Comparison of ENCODE assay signal across 1 cellular context in the genomic region with DNA sequence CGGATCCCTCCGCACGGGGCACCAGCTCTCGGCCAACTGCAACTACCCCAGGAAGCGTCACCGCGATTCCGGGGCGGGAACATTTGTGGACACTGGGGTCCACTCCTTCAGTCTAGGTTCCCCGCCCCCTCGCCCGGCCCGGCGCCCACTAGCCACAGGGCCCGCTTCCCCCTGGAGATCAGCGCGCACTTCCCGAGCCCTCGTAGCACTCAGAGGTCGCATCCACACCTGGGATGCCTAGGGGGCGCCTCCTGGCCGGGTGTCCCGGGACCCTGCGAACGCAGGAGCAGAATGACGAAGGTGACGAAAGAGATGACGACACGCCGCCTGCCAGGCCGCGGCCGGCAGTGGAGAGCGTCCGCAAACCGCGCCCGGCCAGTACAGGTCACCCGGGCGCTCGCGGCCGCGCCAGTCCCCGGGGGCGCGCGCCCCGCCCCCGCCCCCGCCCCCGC.
TF ChIP-seq lines count a peak whose summit lies in the region.

No MANE protein-coding gene starts in this region.

TF ChIP-seq in K562, 482 proteins besides CTCF, POLR2A, EP300 and RAD21 (continued from another document and continues in another):
- TF ChIP-seq, protein P1, sequence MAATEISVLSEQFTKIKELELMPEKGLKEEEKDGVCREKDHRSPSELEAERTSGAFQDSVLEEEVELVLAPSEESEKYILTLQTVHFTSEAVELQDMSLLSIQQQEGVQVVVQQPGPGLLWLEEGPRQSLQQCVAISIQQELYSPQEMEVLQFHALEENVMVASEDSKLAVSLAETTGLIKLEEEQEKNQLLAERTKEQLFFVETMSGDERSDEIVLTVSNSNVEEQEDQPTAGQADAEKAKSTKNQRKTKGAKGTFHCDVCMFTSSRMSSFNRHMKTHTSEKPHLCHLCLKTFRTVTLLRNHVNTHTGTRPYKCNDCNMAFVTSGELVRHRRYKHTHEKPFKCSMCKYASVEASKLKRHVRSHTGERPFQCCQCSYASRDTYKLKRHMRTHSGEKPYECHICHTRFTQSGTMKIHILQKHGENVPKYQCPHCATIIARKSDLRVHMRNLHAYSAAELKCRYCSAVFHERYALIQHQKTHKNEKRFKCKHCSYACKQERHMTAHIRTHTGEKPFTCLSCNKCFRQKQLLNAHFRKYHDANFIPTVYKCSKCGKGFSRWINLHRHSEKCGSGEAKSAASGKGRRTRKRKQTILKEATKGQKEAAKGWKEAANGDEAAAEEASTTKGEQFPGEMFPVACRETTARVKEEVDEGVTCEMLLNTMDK (IDR thresholded peaks at IDR 0.05; ENCODE audit: borderline replicate concordance, insufficient read depth, low read depth, low read length, poor library complexity, severe bottlenecking): peak; percentile 22
- TF ChIP-seq, protein P2, sequence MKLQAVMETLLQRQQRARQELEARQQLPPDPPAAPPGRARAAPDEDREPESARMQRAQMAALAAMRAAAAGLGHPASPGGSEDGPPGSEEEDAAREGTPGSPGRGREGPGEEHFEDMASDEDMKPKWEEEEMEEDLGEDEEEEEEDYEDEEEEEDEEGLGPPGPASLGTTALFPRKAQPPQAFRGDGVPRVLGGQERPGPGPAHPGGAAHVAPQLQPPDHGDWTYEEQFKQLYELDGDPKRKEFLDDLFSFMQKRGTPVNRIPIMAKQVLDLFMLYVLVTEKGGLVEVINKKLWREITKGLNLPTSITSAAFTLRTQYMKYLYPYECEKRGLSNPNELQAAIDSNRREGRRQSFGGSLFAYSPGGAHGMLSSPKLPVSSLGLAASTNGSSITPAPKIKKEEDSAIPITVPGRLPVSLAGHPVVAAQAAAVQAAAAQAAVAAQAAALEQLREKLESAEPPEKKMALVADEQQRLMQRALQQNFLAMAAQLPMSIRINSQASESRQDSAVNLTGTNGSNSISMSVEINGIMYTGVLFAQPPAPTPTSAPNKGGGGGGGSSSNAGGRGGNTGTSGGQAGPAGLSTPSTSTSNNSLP (IDR thresholded peaks at IDR 0.05; ENCODE audit: borderline replicate concordance, low read depth, low read length): no peak
- TF ChIP-seq ATF7 (IDR thresholded peaks at IDR 0.05) (peak; percentile 97), ZNF175 (CRISPR knock-in tag; IDR thresholded peaks at IDR 0.05; ENCODE audit: low read depth) (no peak), SMAD3 (CRISPR knock-in tag; conservative IDR thresholded peaks at IDR 0.05) (peak; percentile 79), ZBTB17 (CRISPR knock-in tag; IDR thresholded peaks at IDR 0.05) (peak; percentile 71; the same call in 1 of the 2 replicates), DPF2 (IDR thresholded peaks at IDR 0.05) (peak; percentile 6; the same call in 1 of the 2 replicates), TAL1 (IDR thresholded peaks at IDR 0.05) (no peak), CSDE1 (IDR thresholded peaks at IDR 0.05) (peak in 1 of 2 experiments; percentile 91; a peak in 2 of 4 replicates), PHF21A (IDR thresholded peaks at IDR 0.05; ENCODE audit: borderline replicate concordance, low read depth) (peak; percentile 66; the same call in 1 of the 2 replicates), FOSL1 (tag; conservative IDR thresholded peaks at IDR 0.05) (peak; percentile 55; the same call in 1 of the 2 replicates), KLF1 (tag; IDR thresholded peaks at IDR 0.05) (no peak), MAZ (CRISPR knock-in tag; conservative IDR thresholded peaks at IDR 0.05 in 1 of 2, IDR thresholded peaks at IDR 0.05 in 1 of 2) (peak; percentile 86 to 92), SRSF1 (IDR thresholded peaks at IDR 0.05; ENCODE audit: low read depth, low read length) (no peak), TRIM24 (IDR thresholded peaks at IDR 0.05) (peak in 1 of 2 experiments; percentile 31; a peak in 1 of 4 replicates), EHMT2 (IDR thresholded peaks at IDR 0.05) (no peak), ETV6 (IDR thresholded peaks at IDR 0.05; ENCODE audit: borderline replicate concordance in 1 of 2, low read depth in 2 of 2, low read length in 1 of 2) (0 out of 4 replicates have a peak, but pooled peaks of 1 of the 2 experiments have one; percentile 44), ETV6 (CRISPR knock-in tag; IDR thresholded peaks at IDR 0.05; ENCODE audit: borderline replicate concordance) (no peak), TSC22D4 (tag; IDR thresholded peaks at IDR 0.05) (no peak), FIP1L1 (IDR thresholded peaks at IDR 0.05; ENCODE audit: low read depth, low read length, poor library complexity, severe bottlenecking) (peak; percentile 76), MTF1 (CRISPR knock-in tag; IDR thresholded peaks at IDR 0.05; ENCODE audit: borderline replicate concordance) (no peak), C11orf30 (IDR thresholded peaks at IDR 0.05; ENCODE audit: low read depth) (0 out of 2 replicates have a peak, but pooled peaks have one; percentile 28), ZZZ3 (IDR thresholded peaks at IDR 0.05) (no peak), EGR1 (conservative IDR thresholded peaks at IDR 0.05) (peak; percentile 63), TOE1 (IDR thresholded peaks at IDR 0.05; ENCODE audit: borderline replicate concordance) (no peak; the same call in 1 of the 2 replicates), TOE1 (CRISPR knock-in tag; IDR thresholded peaks at IDR 0.05; ENCODE audit: borderline replicate concordance, low read depth) (0 out of 2 replicates have a peak, but pooled peaks have one; percentile 57), ZBTB7A (IDR thresholded peaks at IDR 0.05; ENCODE audit: borderline replicate concordance, control insufficient read depth, low read depth, low read length) (peak; percentile 80), ZBTB8A (IDR thresholded peaks at IDR 0.05; ENCODE audit: partially characterized antibody) (no peak), LCOR (CRISPR knock-in tag; IDR thresholded peaks at IDR 0.05) (peak; percentile 46; the same call in 1 of the 2 replicates), FOXJ3 (CRISPR knock-in tag; IDR thresholded peaks at IDR 0.05) (no peak), POLR2G (IDR thresholded peaks at IDR 0.05; ENCODE audit: low read depth, low read length) (peak; percentile 88), NFATC3 (IDR thresholded peaks at IDR 0.05) (no peak)
- TF ChIP-seq, protein P3, sequence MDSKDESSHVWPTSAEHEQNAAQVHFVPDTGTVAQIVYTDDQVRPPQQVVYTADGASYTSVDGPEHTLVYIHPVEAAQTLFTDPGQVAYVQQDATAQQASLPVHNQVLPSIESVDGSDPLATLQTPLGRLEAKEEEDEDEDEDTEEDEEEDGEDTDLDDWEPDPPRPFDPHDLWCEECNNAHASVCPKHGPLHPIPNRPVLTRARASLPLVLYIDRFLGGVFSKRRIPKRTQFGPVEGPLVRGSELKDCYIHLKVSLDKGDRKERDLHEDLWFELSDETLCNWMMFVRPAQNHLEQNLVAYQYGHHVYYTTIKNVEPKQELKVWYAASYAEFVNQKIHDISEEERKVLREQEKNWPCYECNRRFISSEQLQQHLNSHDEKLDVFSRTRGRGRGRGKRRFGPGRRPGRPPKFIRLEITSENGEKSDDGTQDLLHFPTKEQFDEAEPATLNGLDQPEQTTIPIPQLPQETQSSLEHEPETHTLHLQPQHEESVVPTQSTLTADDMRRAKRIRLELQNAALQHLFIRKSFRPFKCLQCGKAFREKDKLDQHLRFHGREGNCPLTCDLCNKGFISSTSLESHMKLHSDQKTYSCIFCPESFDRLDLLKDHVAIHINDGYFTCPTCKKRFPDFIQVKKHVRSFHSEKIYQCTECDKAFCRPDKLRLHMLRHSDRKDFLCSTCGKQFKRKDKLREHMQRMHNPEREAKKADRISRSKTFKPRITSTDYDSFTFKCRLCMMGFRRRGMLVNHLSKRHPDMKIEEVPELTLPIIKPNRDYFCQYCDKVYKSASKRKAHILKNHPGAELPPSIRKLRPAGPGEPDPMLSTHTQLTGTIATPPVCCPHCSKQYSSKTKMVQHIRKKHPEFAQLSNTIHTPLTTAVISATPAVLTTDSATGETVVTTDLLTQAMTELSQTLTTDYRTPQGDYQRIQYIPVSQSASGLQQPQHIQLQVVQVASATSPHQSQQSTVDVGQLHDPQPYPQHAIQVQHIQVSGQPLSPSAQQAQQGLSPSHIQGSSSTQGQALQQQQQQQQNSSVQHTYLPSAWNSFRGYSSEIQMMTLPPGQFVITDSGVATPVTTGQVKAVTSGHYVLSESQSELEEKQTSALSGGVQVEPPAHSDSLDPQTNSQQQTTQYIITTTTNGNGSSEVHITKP (IDR thresholded peaks at IDR 0.05; ENCODE audit: partially characterized antibody): peak; percentile 80
- TF ChIP-seq, protein P4, sequence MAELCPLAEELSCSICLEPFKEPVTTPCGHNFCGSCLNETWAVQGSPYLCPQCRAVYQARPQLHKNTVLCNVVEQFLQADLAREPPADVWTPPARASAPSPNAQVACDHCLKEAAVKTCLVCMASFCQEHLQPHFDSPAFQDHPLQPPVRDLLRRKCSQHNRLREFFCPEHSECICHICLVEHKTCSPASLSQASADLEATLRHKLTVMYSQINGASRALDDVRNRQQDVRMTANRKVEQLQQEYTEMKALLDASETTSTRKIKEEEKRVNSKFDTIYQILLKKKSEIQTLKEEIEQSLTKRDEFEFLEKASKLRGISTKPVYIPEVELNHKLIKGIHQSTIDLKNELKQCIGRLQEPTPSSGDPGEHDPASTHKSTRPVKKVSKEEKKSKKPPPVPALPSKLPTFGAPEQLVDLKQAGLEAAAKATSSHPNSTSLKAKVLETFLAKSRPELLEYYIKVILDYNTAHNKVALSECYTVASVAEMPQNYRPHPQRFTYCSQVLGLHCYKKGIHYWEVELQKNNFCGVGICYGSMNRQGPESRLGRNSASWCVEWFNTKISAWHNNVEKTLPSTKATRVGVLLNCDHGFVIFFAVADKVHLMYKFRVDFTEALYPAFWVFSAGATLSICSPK (IDR thresholded peaks at IDR 0.05; ENCODE audit: borderline replicate concordance): no peak
- TF ChIP-seq, protein P5, sequence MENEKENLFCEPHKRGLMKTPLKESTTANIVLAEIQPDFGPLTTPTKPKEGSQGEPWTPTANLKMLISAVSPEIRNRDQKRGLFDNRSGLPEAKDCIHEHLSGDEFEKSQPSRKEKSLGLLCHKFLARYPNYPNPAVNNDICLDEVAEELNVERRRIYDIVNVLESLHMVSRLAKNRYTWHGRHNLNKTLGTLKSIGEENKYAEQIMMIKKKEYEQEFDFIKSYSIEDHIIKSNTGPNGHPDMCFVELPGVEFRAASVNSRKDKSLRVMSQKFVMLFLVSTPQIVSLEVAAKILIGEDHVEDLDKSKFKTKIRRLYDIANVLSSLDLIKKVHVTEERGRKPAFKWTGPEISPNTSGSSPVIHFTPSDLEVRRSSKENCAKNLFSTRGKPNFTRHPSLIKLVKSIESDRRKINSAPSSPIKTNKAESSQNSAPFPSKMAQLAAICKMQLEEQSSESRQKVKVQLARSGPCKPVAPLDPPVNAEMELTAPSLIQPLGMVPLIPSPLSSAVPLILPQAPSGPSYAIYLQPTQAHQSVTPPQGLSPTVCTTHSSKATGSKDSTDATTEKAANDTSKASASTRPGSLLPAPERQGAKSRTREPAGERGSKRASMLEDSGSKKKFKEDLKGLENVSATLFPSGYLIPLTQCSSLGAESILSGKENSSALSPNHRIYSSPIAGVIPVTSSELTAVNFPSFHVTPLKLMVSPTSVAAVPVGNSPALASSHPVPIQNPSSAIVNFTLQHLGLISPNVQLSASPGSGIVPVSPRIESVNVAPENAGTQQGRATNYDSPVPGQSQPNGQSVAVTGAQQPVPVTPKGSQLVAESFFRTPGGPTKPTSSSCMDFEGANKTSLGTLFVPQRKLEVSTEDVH (IDR thresholded peaks at IDR 0.05; ENCODE audit: low read depth, partially characterized antibody): peak; percentile 88
- TF ChIP-seq, protein P6, sequence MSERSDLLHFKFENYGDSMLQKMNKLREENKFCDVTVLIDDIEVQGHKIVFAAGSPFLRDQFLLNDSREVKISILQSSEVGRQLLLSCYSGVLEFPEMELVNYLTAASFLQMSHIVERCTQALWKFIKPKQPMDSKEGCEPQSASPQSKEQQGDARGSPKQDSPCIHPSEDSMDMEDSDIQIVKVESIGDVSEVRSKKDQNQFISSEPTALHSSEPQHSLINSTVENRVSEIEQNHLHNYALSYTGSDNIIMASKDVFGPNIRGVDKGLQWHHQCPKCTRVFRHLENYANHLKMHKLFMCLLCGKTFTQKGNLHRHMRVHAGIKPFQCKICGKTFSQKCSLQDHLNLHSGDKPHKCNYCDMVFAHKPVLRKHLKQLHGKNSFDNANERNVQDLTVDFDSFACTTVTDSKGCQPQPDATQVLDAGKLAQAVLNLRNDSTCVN (CRISPR knock-in tag; IDR thresholded peaks at IDR 0.05): no peak
- TF ChIP-seq, protein P7, sequence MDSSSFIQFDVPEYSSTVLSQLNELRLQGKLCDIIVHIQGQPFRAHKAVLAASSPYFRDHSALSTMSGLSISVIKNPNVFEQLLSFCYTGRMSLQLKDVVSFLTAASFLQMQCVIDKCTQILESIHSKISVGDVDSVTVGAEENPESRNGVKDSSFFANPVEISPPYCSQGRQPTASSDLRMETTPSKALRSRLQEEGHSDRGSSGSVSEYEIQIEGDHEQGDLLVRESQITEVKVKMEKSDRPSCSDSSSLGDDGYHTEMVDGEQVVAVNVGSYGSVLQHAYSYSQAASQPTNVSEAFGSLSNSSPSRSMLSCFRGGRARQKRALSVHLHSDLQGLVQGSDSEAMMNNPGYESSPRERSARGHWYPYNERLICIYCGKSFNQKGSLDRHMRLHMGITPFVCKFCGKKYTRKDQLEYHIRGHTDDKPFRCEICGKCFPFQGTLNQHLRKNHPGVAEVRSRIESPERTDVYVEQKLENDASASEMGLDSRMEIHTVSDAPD (CRISPR knock-in tag; IDR thresholded peaks at IDR 0.05): no peak
- TF ChIP-seq, protein P8, sequence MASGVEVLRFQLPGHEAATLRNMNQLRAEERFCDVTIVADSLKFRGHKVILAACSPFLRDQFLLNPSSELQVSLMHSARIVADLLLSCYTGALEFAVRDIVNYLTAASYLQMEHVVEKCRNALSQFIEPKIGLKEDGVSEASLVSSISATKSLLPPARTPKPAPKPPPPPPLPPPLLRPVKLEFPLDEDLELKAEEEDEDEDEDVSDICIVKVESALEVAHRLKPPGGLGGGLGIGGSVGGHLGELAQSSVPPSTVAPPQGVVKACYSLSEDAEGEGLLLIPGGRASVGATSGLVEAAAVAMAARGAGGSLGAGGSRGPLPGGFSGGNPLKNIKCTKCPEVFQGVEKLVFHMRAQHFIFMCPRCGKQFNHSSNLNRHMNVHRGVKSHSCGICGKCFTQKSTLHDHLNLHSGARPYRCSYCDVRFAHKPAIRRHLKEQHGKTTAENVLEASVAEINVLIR (CRISPR knock-in tag; IDR thresholded peaks at IDR 0.05): peak; percentile 98
- TF ChIP-seq, protein P9, sequence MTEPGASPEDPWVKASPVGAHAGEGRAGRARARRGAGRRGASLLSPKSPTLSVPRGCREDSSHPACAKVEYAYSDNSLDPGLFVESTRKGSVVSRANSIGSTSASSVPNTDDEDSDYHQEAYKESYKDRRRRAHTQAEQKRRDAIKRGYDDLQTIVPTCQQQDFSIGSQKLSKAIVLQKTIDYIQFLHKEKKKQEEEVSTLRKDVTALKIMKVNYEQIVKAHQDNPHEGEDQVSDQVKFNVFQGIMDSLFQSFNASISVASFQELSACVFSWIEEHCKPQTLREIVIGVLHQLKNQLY (CRISPR knock-in tag; conservative IDR thresholded peaks at IDR 0.05): no peak
- TF ChIP-seq, protein P10, sequence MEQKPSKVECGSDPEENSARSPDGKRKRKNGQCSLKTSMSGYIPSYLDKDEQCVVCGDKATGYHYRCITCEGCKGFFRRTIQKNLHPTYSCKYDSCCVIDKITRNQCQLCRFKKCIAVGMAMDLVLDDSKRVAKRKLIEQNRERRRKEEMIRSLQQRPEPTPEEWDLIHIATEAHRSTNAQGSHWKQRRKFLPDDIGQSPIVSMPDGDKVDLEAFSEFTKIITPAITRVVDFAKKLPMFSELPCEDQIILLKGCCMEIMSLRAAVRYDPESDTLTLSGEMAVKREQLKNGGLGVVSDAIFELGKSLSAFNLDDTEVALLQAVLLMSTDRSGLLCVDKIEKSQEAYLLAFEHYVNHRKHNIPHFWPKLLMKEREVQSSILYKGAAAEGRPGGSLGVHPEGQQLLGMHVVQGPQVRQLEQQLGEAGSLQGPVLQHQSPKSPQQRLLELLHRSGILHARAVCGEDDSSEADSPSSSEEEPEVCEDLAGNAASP (IDR thresholded peaks at IDR 0.05): no peak
